ENCODE assay signal across 16 cellular contexts in genomic region chr12:20474443-20474842, GRCh38.
"Had no signal": no experiment of that assay in that cellular context is flagged by ENCODE, and none has a peak within 500 bp of the region (broad histone marks: within the 10 kb centered on the region; RNA-seq: fewer than 3 reads in every experiment).

No MANE protein-coding gene starts in this region.

- H3K27ac Mint-ChIP-seq: activated B cell treated with CpG ODN at 0.5 μM for 24 hours; activated naive CD8-positive, alpha-beta T cell had no signal

- H3K36me3 Mint-ChIP-seq: activated naive CD8-positive, alpha-beta T cell had no signal

- H3K27ac ChIP-seq: cardiac muscle cell had no signal

- DNase-seq: activated B cell treated with CpG ODN at 0.5 μM for 24 hours; activated CD4-positive, alpha-beta T cell treated with anti-CD3 and anti-CD28 coated beads, Interleukin-2, amount 50 U/mL, for 1 hour; activated CD8-positive, alpha-beta memory T cell treated with anti-CD3 and anti-CD28 coated beads for 24 hours; activated gamma-delta T cell treated with Interleukin-2 at 50 U/mL for 16 hours; amygdala; effector CD8-positive, alpha-beta T cell; head of caudate nucleus; left cardiac atrium; stimulated activated CD4-positive, alpha-beta T cell treated with anti-CD3 and anti-CD28 coated beads, Interleukin-15, amount 100 ng/mL, for 24 hours; stimulated activated CD4-positive, alpha-beta T cell treated with anti-CD3 and anti-CD28 coated beads, Interleukin-4, amount 100 ng/mL, for 1 hour; stimulated activated naive CD4-positive, alpha-beta T cell; T-helper 2 cell; transverse colon had no signal

- H3K36me3 ChIP-seq: cardiac muscle cell, transverse colon had no signal

- H3K4me1 Mint-ChIP-seq: activated B cell treated with CpG ODN at 0.5 μM for 24 hours had no signal

- H3K9me3 ChIP-seq: transverse colon had no signal

- H3K4me3 Mint-ChIP-seq: activated B cell treated with CpG ODN at 0.5 μM for 24 hours; activated naive CD8-positive, alpha-beta T cell had no signal

- ATAC-seq: left cardiac atrium had no signal

- H3K4me3 ChIP-seq: cardiac muscle cell, lung, transverse colon had no signal

- H3K27me3 ChIP-seq: cardiac muscle cell, transverse colon had no signal

- H3K27me3 Mint-ChIP-seq: activated B cell treated with CpG ODN at 0.5 μM for 24 hours had no signal

- H3K9me3 Mint-ChIP-seq: activated B cell treated with CpG ODN at 0.5 μM for 24 hours had no signal
